In genomic region chr4:169098969-169099685, GRCh38 we compare ENCODE assay signal across 14 cellular contexts.
A peak's percentile ranks its signal among the peaks of the same experiment; 100 is the strongest.
DNase-seq lines count a peak whose midpoint lies in the region; ATAC-seq, FAIRE-seq and TF ChIP-seq lines count a peak whose summit lies in the region.
"Had no signal": no experiment of that assay in that cellular context is flagged by ENCODE, and none has a peak within 500 bp of the region (broad histone marks: within the 10 kb centered on the region; RNA-seq: fewer than 3 reads in every experiment).

No MANE protein-coding gene starts in this region.

- H3K4me2 ChIP-seq in GM23338 = no peak overlapping the region

- H4K20me1 ChIP-seq in GM23338 (replicated peaks; ENCODE audit: insufficient read depth) = no peaks in the 10 kb centered on the region

- FAIRE-seq in GM12891 (lab: Jason Lieb, UNC) (peak; percentile 9), H54 (lab: Jason Lieb, UNC) (no peak)

- no peak for ATAC-seq in GM23338
- ATAC-seq: stimulated activated naive CD8-positive, alpha-beta T cell treated with anti-CD3 and anti-CD28 coated beads, Interleukin-15, Interleukin-2, amounts not matched to agents 100 U/mL and 50 U/mL, for 24 hours had no signal

- H2AFZ ChIP-seq in GM23338 = no peak overlapping the region

- H3K9me3 ChIP-seq in prostate gland = no peaks in the 10 kb centered on the region
- H3K9me3 ChIP-seq: esophagus squamous epithelium had no signal

- H3K4me1 ChIP-seq in GM23338 (ENCODE audit: insufficient read depth) (peaks cover 6% of the 10 kb centered on the region; the same call in 1 of the 2 replicates), prostate gland (replicated peaks) (peaks cover 3% of the 10 kb centered on the region)

- no peaks in the 10 kb centered on the region for H3F3A ChIP-seq in GM23338 (replicated peaks; ENCODE audit: low read depth)

- H3K27ac Mint-ChIP-seq in GM23338 (peak overlapping the region; percentile 24; the same call in 1 of the 2 replicates), mesothelial cell of epicardium (no peak overlapping the region)

- H3K27ac ChIP-seq in GM23338 (ENCODE audit: low read depth) (no peak overlapping the region), dorsolateral prefrontal cortex (peak overlapping the region in 37 of 59 donors; percentile 0 to 83 (median 52)), prostate gland (peak overlapping the region; percentile 27 to 40)
- H3K27ac ChIP-seq: C4-2B had no signal

- H3K4me3 ChIP-seq in GM23338 (no peak overlapping the region), dorsolateral prefrontal cortex (no peak overlapping the region), prostate gland (no peak overlapping the region)
- H3K4me3 ChIP-seq: esophagus squamous epithelium had no signal

- no peak for TF ChIP-seq POLR2A in GM12891 (IDR thresholded peaks at IDR 0.05; ENCODE audit: low read depth, low read length)
- TF ChIP-seq POLR2A in prostate gland (IDR thresholded peaks at IDR 0.05) = no peak
- no peak for TF ChIP-seq POLR2A in H54 (IDR thresholded peaks at IDR 0.05; ENCODE audit: low read depth, low read length)

- H3K4me1 Mint-ChIP-seq in GM23338 (peaks cover 28% of the 10 kb centered on the region), mesothelial cell of epicardium (peaks cover 9% of the 10 kb centered on the region)

- no peaks in the 10 kb centered on the region for H3K36me3 ChIP-seq in GM23338 (ENCODE audit: insufficient read depth)
- no peaks in the 10 kb centered on the region for H3K36me3 ChIP-seq in prostate gland

- H3K79me2 ChIP-seq in GM23338 (replicated peaks; ENCODE audit: insufficient read depth) = no peaks in the 10 kb centered on the region

- TF ChIP-seq CTCF in GM23338 (conservative IDR thresholded peaks at IDR 0.05; ENCODE audit: low read depth in 2 of 2) (no peak), dorsolateral prefrontal cortex (IDR thresholded peaks at IDR 0.05 in 54 of 56, conservative IDR thresholded peaks at IDR 0.05 in 2 of 56; ENCODE audit: low read depth in 1 of 56, partially characterized antibody in 56 of 56) (no peak), prostate gland (IDR thresholded peaks at IDR 0.05) (no peak), mesothelial cell of epicardium (IDR thresholded peaks at IDR 0.05; ENCODE audit: unreplicated experiment) (no peak)

- WGBS in prostate gland = 86% methylated on average over 4 of the region's 4 CpGs

- H3K36me3 Mint-ChIP-seq in GM23338 (ENCODE audit: low read depth) (peaks cover 17% of the 10 kb centered on the region), mesothelial cell of epicardium (peaks cover 36% of the 10 kb centered on the region)

- H3K27me3 Mint-ChIP-seq in GM23338 (ENCODE audit: insufficient read depth, low read depth, poor library complexity) (no peaks in the 10 kb centered on the region), mesothelial cell of epicardium (ENCODE audit: low read depth) (no peaks in the 10 kb centered on the region)

- H3K9me2 ChIP-seq in GM23338 (ENCODE audit: insufficient read depth) = peaks cover 5% of the 10 kb centered on the region; the same call in 1 of the 2 replicates

- intact Hi-C loops in dorsolateral prefrontal cortex (cut with DNase I) = no loop called here
- intact Hi-C loops in prostate gland (cut with DNase I) = no loop called here

- no peaks in the 10 kb centered on the region for H3K27me3 ChIP-seq in GM23338 (ENCODE audit: insufficient read depth)
- H3K27me3 ChIP-seq in dorsolateral prefrontal cortex = no peaks in the 10 kb centered on the region
- H3K27me3 ChIP-seq in prostate gland (replicated peaks; ENCODE audit: insufficient read depth) = no peaks in the 10 kb centered on the region
- H3K27me3 ChIP-seq: esophagus squamous epithelium had no signal

- no peaks in the 10 kb centered on the region for H3K9me3 Mint-ChIP-seq in GM23338
- peaks cover 7% of the 10 kb centered on the region for H3K9me3 Mint-ChIP-seq in mesothelial cell of epicardium

- H3K4me3 Mint-ChIP-seq in GM23338 (no peak overlapping the region), mesothelial cell of epicardium (no peak overlapping the region)

- DNase-seq in GM12891 (ENCODE audit: insufficient read length, low spot score) (no peak), GM23338 (ENCODE audit: low spot score) (no peak), dorsolateral prefrontal cortex (no peak), prostate gland (ENCODE audit: low spot score) (no peak), H54 (ENCODE audit: insufficient read length, low spot score) (no peak), NCI-H2196 (lab: John Stamatoyannopoulos, UW; ENCODE audit: unreplicated experiment) (no peak), mesothelial cell of epicardium (ENCODE audit: low spot score in 2 of 2, unreplicated experiment in 2 of 2) (no peak)
- no peak for DNase-seq in activated CD4-positive, alpha-beta T cell treated with anti-CD3 and anti-CD28 coated beads, Interleukin-2, amount 50 U/mL, for 4 hours
- DNase-seq: activated naive CD4-positive, alpha-beta T cell; esophagus squamous epithelium; NCI-H187 treated with DMSO at 0.1 percent for 48 hours; stimulated activated CD4-positive, alpha-beta T cell treated with anti-CD3 and anti-CD28 coated beads, Interleukin-4, amount 100 ng/mL, for 1 hour; stimulated activated naive CD8-positive, alpha-beta T cell treated with anti-CD3 and anti-CD28 coated beads, Interleukin-15, Interleukin-2, amounts not matched to agents 100 U/mL and 50 U/mL, for 24 hours had no signal

TF ChIP-seq in GM12891, 5 proteins besides CTCF, POLR2A, EP300 and RAD21:
- TF ChIP-seq PAX5 (IDR thresholded peaks at IDR 0.05; ENCODE audit: insufficient read depth, low read length, severe bottlenecking) (no peak), TAF1 (IDR thresholded peaks at IDR 0.05; ENCODE audit: low read depth, low read length) (no peak), SPI1 (IDR thresholded peaks at IDR 0.05; ENCODE audit: low read depth, low read length) (no peak), POU2F2 (IDR thresholded peaks at IDR 0.05; ENCODE audit: low read depth, low read length) (no peak), POLR2AphosphoS5 (IDR thresholded peaks at IDR 0.05; ENCODE audit: low read depth, low read length) (no peak)

TF ChIP-seq in GM23338, 12 proteins besides CTCF, POLR2A, EP300 and RAD21 (continues in another document):
- no peak for TF ChIP-seq JUNB (IDR thresholded peaks at IDR 0.05; ENCODE audit: unreplicated experiment)
- no peak for TF ChIP-seq ZNF462 (CRISPR knock-in tag; IDR thresholded peaks at IDR 0.05)
- no peak for TF ChIP-seq EZH2 (IDR thresholded peaks at IDR 0.05; ENCODE audit: low read depth, unreplicated experiment)
- no peak for TF ChIP-seq STAT1 (IDR thresholded peaks at IDR 0.05; ENCODE audit: unreplicated experiment)
- TF ChIP-seq ZNF331 (CRISPR knock-in tag; IDR thresholded peaks at IDR 0.05; ENCODE audit: low read depth) = no peak
